Comparison of ENCODE assay signal across 8 cellular contexts in genomic region chr5:163564321-163564924, GRCh38. TPM values are rescaled to one million over a fixed set of nuclear protein-coding genes. Genes with fewer than 3 reads are reported as not detected.
DNase-seq lines count a peak whose midpoint lies in the region; ATAC-seq and TF ChIP-seq lines count a peak whose summit lies in the region.

No MANE protein-coding gene starts in this region.

- H4K20me1 ChIP-seq in OCI-LY1 (ENCODE audit: insufficient read depth, low read length) = no peaks in the 10 kb centered on the region

- no peak for TF ChIP-seq EP300 in tibial nerve (IDR thresholded peaks at IDR 0.05)

- H3K9me3 Mint-ChIP-seq in activated T-cell treated with anti-CD3 and anti-CD28 coated beads, Interleukin-2, amount 50 U/mL, for 4 hours = no peaks in the 10 kb centered on the region

- H3K4ac ChIP-seq in neuronal stem cell (ENCODE audit: low read length) = no peak overlapping the region

- TF ChIP-seq CTCF in cardiac muscle cell (IDR thresholded peaks at IDR 0.05; ENCODE audit: low read depth, low read length) (peak; percentile 86), OCI-LY1 (IDR thresholded peaks at IDR 0.05; ENCODE audit: low read length) (peak; percentile 83), tibial nerve (IDR thresholded peaks at IDR 0.05) (peak; percentile 73 to 89 (median 81))

- no peaks in the 10 kb centered on the region for H3K36me3 Mint-ChIP-seq in activated T-cell treated with anti-CD3 and anti-CD28 coated beads, Interleukin-2, amount 50 U/mL, for 4 hours (ENCODE audit: insufficient read depth)

- TF ChIP-seq POLR2A in tibial nerve (IDR thresholded peaks at IDR 0.05) = no peak

- H2BK120ac ChIP-seq in neuronal stem cell (ENCODE audit: low read depth, low read length) = no peak overlapping the region

- no peak overlapping the region for H3K27ac ChIP-seq in cardiac muscle cell
- H3K27ac ChIP-seq in OCI-LY1 (ENCODE audit: low read depth, low read length, poor library complexity, severe bottlenecking) = no peak overlapping the region
- H3K27ac ChIP-seq in neuronal stem cell (replicated peaks; ENCODE audit: low read length) = no peak overlapping the region
- no peak overlapping the region for H3K27ac ChIP-seq in tibial nerve

- no peaks in the 10 kb centered on the region for H3K9me2 ChIP-seq in OCI-LY1 (ENCODE audit: low read depth, low read length)

- no peaks in the 10 kb centered on the region for H3K79me1 ChIP-seq in neuronal stem cell (ENCODE audit: low read depth, low read length)

- no peak overlapping the region for H2BK12ac ChIP-seq in neuronal stem cell (ENCODE audit: low read length)

- intact Hi-C loops in cardiac septum (cut with DNase I) = loop anchor here (10.0 kb wide), 2 partner anchors 940 to 1640 kb away; no protein-coding TSS in a partner anchor

- H3K18ac ChIP-seq in neuronal stem cell (ENCODE audit: low read length) = no peak overlapping the region

- no peak overlapping the region for H2BK15ac ChIP-seq in neuronal stem cell (ENCODE audit: low read length)

- H2AFZ ChIP-seq in OCI-LY1 (ENCODE audit: low read length) (no peak overlapping the region), neuronal stem cell (ENCODE audit: low read length) (no peak overlapping the region)

- no peak overlapping the region for H3K9ac ChIP-seq in OCI-LY1 (ENCODE audit: low read length)
- no peak overlapping the region for H3K9ac ChIP-seq in neuronal stem cell (ENCODE audit: low read depth, low read length, poor library complexity)

- no peak overlapping the region for H2BK5ac ChIP-seq in neuronal stem cell (ENCODE audit: low read length)

- H3K36me3 ChIP-seq in cardiac muscle cell (no peaks in the 10 kb centered on the region), OCI-LY1 (ENCODE audit: insufficient read depth, low read length) (no peaks in the 10 kb centered on the region), neuronal stem cell (replicated peaks in 1 of 2; ENCODE audit: control insufficient read depth in 2 of 2, insufficient read depth in 2 of 2, low read length in 2 of 2) (no peaks in the 10 kb centered on the region), tibial nerve (no peaks in the 10 kb centered on the region)

- no peak overlapping the region for H3K14ac ChIP-seq in neuronal stem cell (ENCODE audit: low read length)

- peak; percentile 40 for ATAC-seq in HG03097 (IDR thresholded peaks at IDR 0.05; ENCODE audit: low FRiP score, unreplicated experiment)
- no peak for ATAC-seq in activated T-cell treated with anti-CD3 and anti-CD28 coated beads, Interleukin-2, amount 50 U/mL, for 4 hours

- H4K8ac ChIP-seq in neuronal stem cell (ENCODE audit: low read depth, low read length) = no peak overlapping the region

- no peaks in the 10 kb centered on the region for H3F3A ChIP-seq in OCI-LY1 (ENCODE audit: insufficient read depth, low read length)

- no CpG with 5 or more reads among the region's 7 CpGs for WGBS in neuronal stem cell (ENCODE audit: extremely low coverage in 2 of 2, insufficient read length in 2 of 2, insufficient replicate concordance in 1 of 2), 2 donors
- WGBS in tibial nerve, 2 donors = 11% methylated on average over 7 of the region's 7 CpGs

- H3K27me3 ChIP-seq in cardiac muscle cell (peaks cover 28% of the 10 kb centered on the region), OCI-LY1 (ENCODE audit: insufficient read depth, low read length) (no peaks in the 10 kb centered on the region; the same call in 1 of the 2 replicates), neuronal stem cell (ENCODE audit: control insufficient read depth in 3 of 3, insufficient read depth in 3 of 3, low read depth in 1 of 3, low read length in 3 of 3) (peaks cover 0 to 37% (median 22%) of the 10 kb centered on the region in 3 experiments), tibial nerve (peaks cover 0 to 33% of the 10 kb centered on the region in 2 donors)

- DNase-seq in cardiac muscle cell (ENCODE audit: low read depth in 1 of 2, low spot score in 1 of 2) (peak; percentile 67 to 76), cardiac septum (ENCODE audit: low spot score) (no peak), fibroblast of gingiva (ENCODE audit: low read depth) (peak; percentile 52), neuronal stem cell (ENCODE audit: low spot score) (peak; percentile 61), tibial nerve (ENCODE audit: low spot score in 2 of 2) (peak; percentile 38 to 89)
- peak; percentile 56 for DNase-seq in activated T-cell treated with anti-CD3 and anti-CD28 coated beads, Interleukin-2, amount 50 U/mL, for 4 hours

- no peak overlapping the region for H2AK5ac ChIP-seq in neuronal stem cell (ENCODE audit: low read depth, low read length)

- no peaks in the 10 kb centered on the region for H3K9me3 ChIP-seq in cardiac muscle cell (ENCODE audit: low read depth)
- H3K9me3 ChIP-seq in OCI-LY1 (ENCODE audit: low read length) = no peaks in the 10 kb centered on the region
- H3K9me3 ChIP-seq in neuronal stem cell (replicated peaks in 1 of 2; ENCODE audit: control insufficient read depth in 2 of 2, insufficient read depth in 1 of 2, low read depth in 1 of 2, low read length in 2 of 2) = no peaks in the 10 kb centered on the region
- H3K9me3 ChIP-seq in tibial nerve = no peaks in the 10 kb centered on the region

- H3K4me1 ChIP-seq in cardiac muscle cell (ENCODE audit: low read depth) (peaks cover 3% of the 10 kb centered on the region), OCI-LY1 (ENCODE audit: insufficient read depth, low read length, severe bottlenecking) (no peaks in the 10 kb centered on the region), neuronal stem cell (ENCODE audit: control insufficient read depth in 2 of 2, insufficient read depth in 1 of 2, low read depth in 1 of 2, low read length in 2 of 2) (peaks cover 10 to 15% of the 10 kb centered on the region in 2 donors), tibial nerve (peaks cover 0 to 29% (median 12%) of the 10 kb centered on the region in 4 donors)

- no peak overlapping the region for H3K4me2 ChIP-seq in OCI-LY1 (ENCODE audit: low read length)
- H3K4me2 ChIP-seq in neuronal stem cell (ENCODE audit: insufficient read depth, low read length, poor library complexity, severe bottlenecking) = no peak overlapping the region

- no peaks in the 10 kb centered on the region for H3K79me2 ChIP-seq in OCI-LY1 (ENCODE audit: insufficient read depth, low read length)

- H3K4me3 Mint-ChIP-seq in activated T-cell treated with anti-CD3 and anti-CD28 coated beads, Interleukin-2, amount 50 U/mL, for 4 hours = no peak overlapping the region

- H4K91ac ChIP-seq in neuronal stem cell (ENCODE audit: low read depth, low read length, poor library complexity) = no peak overlapping the region

- peaks cover 58% of the 10 kb centered on the region for H3K27me3 Mint-ChIP-seq in activated T-cell treated with anti-CD3 and anti-CD28 coated beads, Interleukin-2, amount 50 U/mL, for 4 hours (ENCODE audit: low read depth)

- no peak overlapping the region for H3K23ac ChIP-seq in neuronal stem cell (ENCODE audit: low read depth, low read length, poor library complexity)

- peaks cover 24% of the 10 kb centered on the region for H3K4me1 Mint-ChIP-seq in activated T-cell treated with anti-CD3 and anti-CD28 coated beads, Interleukin-2, amount 50 U/mL, for 4 hours (ENCODE audit: low read depth)

- H3K4me3 ChIP-seq in cardiac muscle cell = no peak overlapping the region
- no peak overlapping the region for H3K4me3 ChIP-seq in OCI-LY1 (ENCODE audit: low read depth, low read length, poor library complexity, severe bottlenecking)
- no peak overlapping the region for H3K4me3 ChIP-seq in neuronal stem cell (ENCODE audit: low read length in 2 of 2)
- H3K4me3 ChIP-seq in tibial nerve = no peak overlapping the region

RNA-seq across cellular contexts. Expression of gene MAT2B, which starts 59.0 kb away (rescaled TPM):
- total RNA-seq in cardiac muscle cell (30.2 and 32.5 TPM in 2 replicates), cardiac septum (45.2 TPM), tibial nerve (10 to 100 TPM; 23.7 to 52.9 (median 28.9) TPM)
- 38.3 and 52.4 TPM in 2 replicates for polyA plus RNA-seq in cardiac muscle cell
- total RNA-seq in activated T-cell treated with anti-CD3 and anti-CD28 coated beads, Interleukin-2, amount 50 U/mL, for 4 hours = 10 to 100 TPM; 53.8 to 67.6 (median 55.2) TPM
- polyA plus RNA-seq in neuronal stem cell (2013, experiment 1 of 2) = 51.7 TPM
- 51.0 TPM for polyA plus RNA-seq in neuronal stem cell (2013, experiment 2 of 2)
